1 cellular context compared by ENCODE assay signal in the genomic region with DNA sequence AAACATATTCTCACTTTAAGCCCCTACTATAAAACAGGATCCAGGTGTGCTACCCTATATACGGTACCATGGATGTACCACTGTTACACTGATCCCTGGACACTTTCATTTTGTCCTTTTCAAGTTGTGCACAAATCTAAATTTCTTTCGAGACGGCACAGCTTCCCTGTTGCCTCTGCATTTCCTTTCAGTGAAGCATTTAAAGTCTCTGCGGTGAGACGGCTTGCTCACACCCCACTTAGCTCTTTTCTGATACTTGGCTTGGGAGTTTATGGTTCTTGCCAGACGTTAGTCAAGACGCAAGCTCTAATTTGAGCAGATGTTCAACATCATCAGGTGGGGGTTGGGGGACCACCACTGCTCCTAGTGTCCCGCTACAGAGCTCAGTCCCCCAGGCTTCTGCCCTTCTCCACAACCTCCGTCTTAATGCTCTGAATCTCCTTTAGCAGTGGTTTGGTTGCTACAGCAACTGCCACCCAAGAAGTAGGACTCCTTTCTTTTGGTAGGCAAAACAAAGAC.
TF ChIP-seq lines count a peak whose summit lies in the region.

No MANE protein-coding gene starts in this region.

TF ChIP-seq in GM23338, 12 proteins besides CTCF, POLR2A, EP300 and RAD21 (continued from another document):
- no peak for TF ChIP-seq ZNF462 (CRISPR knock-in tag; IDR thresholded peaks at IDR 0.05)
